16 cellular contexts compared by ENCODE assay signal in genomic region chr1:40914927-40915569, GRCh38.
"Had no signal": no experiment of that assay in that cellular context is flagged by ENCODE, and none has a peak within 500 bp of the region (broad histone marks: within the 10 kb centered on the region; RNA-seq: fewer than 3 reads in every experiment).

No MANE protein-coding gene starts in this region.

- H3K36me3 ChIP-seq: neutrophil, vagina had no signal

- H3K27ac Mint-ChIP-seq: activated naive CD4-positive, alpha-beta T cell treated with anti-CD3 and anti-CD28 coated beads, Interleukin-2, amount 50 U/mL, for 24 hours; activated T-helper 2 cell treated with anti-CD3 and anti-CD28 coated beads, Interferon-gamma antibody, Interleukin-2, Interleukin-4, amounts not matched to agents 10 μg/mL and 5 μg/mL and 100 μg/mL, durations not matched to agents 14 hours and 24 hours and 36 hours; naive thymus-derived CD8-positive, alpha-beta T cell had no signal

- H3K27ac ChIP-seq: neutrophil, vagina had no signal

- H3K9me3 Mint-ChIP-seq: activated naive CD4-positive, alpha-beta T cell treated with anti-CD3 and anti-CD28 coated beads, Interleukin-2, amount 50 U/mL, for 24 hours; activated T-helper 2 cell treated with anti-CD3 and anti-CD28 coated beads, Interferon-gamma antibody, Interleukin-2, Interleukin-4, amounts not matched to agents 10 μg/mL and 5 μg/mL and 100 μg/mL, durations not matched to agents 14 hours and 24 hours and 36 hours; immature natural killer cell; naive thymus-derived CD8-positive, alpha-beta T cell had no signal

- H3K4me1 ChIP-seq: vagina had no signal

- H3K27me3 ChIP-seq: body of pancreas, neutrophil, testis, vagina had no signal

- DNase-seq: activated CD4-positive, alpha-beta T cell treated with anti-CD3 and anti-CD28 coated beads for 48 hours; activated CD8-positive, alpha-beta memory T cell treated with anti-CD3 and anti-CD28 coated beads for 24 hours; glutamatergic neuron; immature natural killer cell; left cardiac atrium; mucosa of descending colon; naive thymus-derived CD8-positive, alpha-beta T cell; right cardiac atrium; stimulated activated CD4-positive, alpha-beta T cell treated with anti-CD3 and anti-CD28 coated beads, Interleukin-2, amount 100 ng/mL, for 24 hours; stimulated activated naive CD4-positive, alpha-beta T cell; testis had no signal

- H3K4me1 Mint-ChIP-seq: activated naive CD4-positive, alpha-beta T cell treated with anti-CD3 and anti-CD28 coated beads, Interleukin-2, amount 50 U/mL, for 24 hours; immature natural killer cell; naive thymus-derived CD8-positive, alpha-beta T cell had no signal

- ATAC-seq: body of pancreas; left cardiac atrium; mucosa of descending colon; naive thymus-derived CD8-positive, alpha-beta T cell; right cardiac atrium had no signal

- H3K9me3 ChIP-seq: body of pancreas, mucosa of descending colon, neutrophil, testis, vagina had no signal

- H3K4me3 Mint-ChIP-seq: activated naive CD4-positive, alpha-beta T cell treated with anti-CD3 and anti-CD28 coated beads, Interleukin-2, amount 50 U/mL, for 24 hours; immature natural killer cell; naive thymus-derived CD8-positive, alpha-beta T cell had no signal

- H3K27me3 Mint-ChIP-seq: activated naive CD4-positive, alpha-beta T cell treated with anti-CD3 and anti-CD28 coated beads, Interleukin-2, amount 50 U/mL, for 24 hours; naive thymus-derived CD8-positive, alpha-beta T cell had no signal

- H3K36me3 Mint-ChIP-seq: activated naive CD4-positive, alpha-beta T cell treated with anti-CD3 and anti-CD28 coated beads, Interleukin-2, amount 50 U/mL, for 24 hours; immature natural killer cell; naive thymus-derived CD8-positive, alpha-beta T cell had no signal

- H3K4me3 ChIP-seq: body of pancreas, mucosa of descending colon, testis, vagina had no signal
